1 cellular context compared by ENCODE assay signal in genomic region chr10:22685926-22686325, GRCh38.
A peak's percentile ranks its signal among the peaks of the same experiment; 100 is the strongest.
TF ChIP-seq lines count a peak whose summit lies in the region.

No MANE protein-coding gene starts in this region.

TF ChIP-seq in HEK293, 187 proteins besides CTCF, POLR2A, EP300 and RAD21 (continued from another document):
- TF ChIP-seq ZNF214 (tag by site-specific recombination; IDR thresholded peaks at IDR 0.05; ENCODE audit: borderline replicate concordance) (no peak), IKZF3 (tag by site-specific recombination; IDR thresholded peaks at IDR 0.05) (0 out of 2 replicates have a peak, but pooled peaks have one; percentile 18)
